Comparison of ENCODE assay signal across 1 cellular context in the genomic region with DNA sequence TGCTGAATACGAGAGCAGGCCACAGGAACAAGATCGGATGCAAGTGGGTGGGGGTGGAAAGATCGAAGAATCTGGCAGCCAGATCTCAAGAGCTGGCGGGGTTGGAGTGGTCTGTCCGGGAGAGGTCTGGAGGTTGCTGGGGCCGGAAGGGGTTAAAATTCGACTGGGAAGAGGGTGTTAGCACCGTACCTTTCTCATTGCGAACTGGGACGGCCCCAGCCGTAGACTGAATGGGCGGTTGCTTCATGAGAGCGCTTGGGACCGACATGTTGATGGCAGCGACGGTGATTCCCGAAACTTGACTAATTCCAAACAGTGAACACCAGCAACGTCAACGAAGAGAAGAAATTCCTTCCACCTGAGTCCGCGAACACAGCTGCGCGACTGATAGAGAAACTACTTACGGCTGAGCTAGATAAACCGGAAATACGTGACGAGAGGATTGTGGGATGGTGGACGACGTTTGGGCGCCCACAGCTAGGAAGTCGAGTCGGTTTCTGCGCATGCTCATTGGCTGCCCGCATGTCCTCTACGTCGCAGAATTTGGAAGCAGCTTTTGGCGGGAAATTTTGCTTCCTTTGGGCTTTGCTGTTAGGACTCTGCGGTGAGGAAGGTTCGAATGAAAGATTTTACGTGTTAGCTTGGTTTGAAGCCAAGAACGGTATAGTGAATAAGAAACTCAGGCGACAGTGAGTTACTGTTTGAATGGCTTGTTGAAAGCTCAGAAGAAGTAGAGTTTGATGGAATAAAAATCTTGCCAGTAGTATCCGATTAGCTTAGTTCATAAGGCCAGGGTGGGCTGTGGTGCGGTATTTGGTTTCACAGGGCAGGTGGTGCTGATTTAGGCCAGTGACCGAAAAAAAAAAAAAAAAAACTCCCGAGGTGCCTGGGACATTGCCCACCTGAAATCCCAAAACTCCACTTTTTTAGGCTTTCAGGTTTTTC.
A peak's percentile ranks its signal among the peaks of the same experiment; 100 is the strongest.
TF ChIP-seq lines count a peak whose summit lies in the region.

TSS of gene MFAP1 (minus strand) at position 389 of the 945 bp plus-strand sequence. CDS start at position 268, 121 bp downstream.

TF ChIP-seq in HepG2, 621 proteins besides CTCF, POLR2A, EP300 and RAD21 (continued from another document and continues in another):
- TF ChIP-seq, protein P1, sequence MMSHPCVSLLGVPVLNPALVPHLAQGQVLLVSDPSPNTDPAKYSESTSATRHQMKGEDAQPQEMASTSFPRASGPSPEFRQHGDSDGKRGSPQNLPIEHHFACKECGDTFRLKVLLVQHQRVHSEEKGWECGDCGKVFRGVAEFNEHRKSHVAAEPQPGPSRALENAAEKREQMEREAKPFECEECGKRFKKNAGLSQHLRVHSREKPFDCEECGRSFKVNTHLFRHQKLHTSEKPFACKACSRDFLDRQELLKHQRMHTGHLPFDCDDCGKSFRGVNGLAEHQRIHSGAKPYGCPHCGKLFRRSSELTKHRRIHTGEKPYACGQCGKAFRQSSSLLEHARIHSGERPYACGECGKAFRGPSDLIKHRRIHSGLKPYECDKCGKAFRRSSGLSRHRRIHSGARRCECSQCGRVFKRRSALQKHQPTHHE (CRISPR knock-in tag; IDR thresholded peaks at IDR 0.05; ENCODE audit: borderline replicate concordance) = no peak
- TF ChIP-seq HOXA5 (CRISPR knock-in tag; IDR thresholded peaks at IDR 0.05) = 0 out of 2 replicates have a peak, but pooled peaks have one; percentile 44
- TF ChIP-seq KLF12 (CRISPR knock-in tag; IDR thresholded peaks at IDR 0.05; ENCODE audit: borderline replicate concordance) = no peak
- TF ChIP-seq ZNF282 (IDR thresholded peaks at IDR 0.05; ENCODE audit: partially characterized antibody) = no peak
- no peak for TF ChIP-seq TAF15 (IDR thresholded peaks at IDR 0.05; ENCODE audit: low read depth, low read length, poor library complexity, severe bottlenecking)
- TF ChIP-seq ZMAT3 (CRISPR knock-in tag; conservative IDR thresholded peaks at IDR 0.05) = peak; percentile 71; the same call in 1 of the 2 replicates
- TF ChIP-seq SIX1 (CRISPR knock-in tag; IDR thresholded peaks at IDR 0.05; ENCODE audit: borderline replicate concordance) = 0 out of 2 replicates have a peak, but pooled peaks have one; percentile 9
- TF ChIP-seq ZNF354B (CRISPR knock-in tag; IDR thresholded peaks at IDR 0.05) = no peak
- TF ChIP-seq NFE2L1 (CRISPR knock-in tag; IDR thresholded peaks at IDR 0.05; ENCODE audit: borderline replicate concordance) = no peak
- TF ChIP-seq, protein P2, sequence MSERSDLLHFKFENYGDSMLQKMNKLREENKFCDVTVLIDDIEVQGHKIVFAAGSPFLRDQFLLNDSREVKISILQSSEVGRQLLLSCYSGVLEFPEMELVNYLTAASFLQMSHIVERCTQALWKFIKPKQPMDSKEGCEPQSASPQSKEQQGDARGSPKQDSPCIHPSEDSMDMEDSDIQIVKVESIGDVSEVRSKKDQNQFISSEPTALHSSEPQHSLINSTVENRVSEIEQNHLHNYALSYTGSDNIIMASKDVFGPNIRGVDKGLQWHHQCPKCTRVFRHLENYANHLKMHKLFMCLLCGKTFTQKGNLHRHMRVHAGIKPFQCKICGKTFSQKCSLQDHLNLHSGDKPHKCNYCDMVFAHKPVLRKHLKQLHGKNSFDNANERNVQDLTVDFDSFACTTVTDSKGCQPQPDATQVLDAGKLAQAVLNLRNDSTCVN (CRISPR knock-in tag; IDR thresholded peaks at IDR 0.05; ENCODE audit: borderline replicate concordance) = peak; percentile 50; the same call in 1 of the 2 replicates
- no peak for TF ChIP-seq ZNF547 (CRISPR knock-in tag; IDR thresholded peaks at IDR 0.05)
- TF ChIP-seq ZC3H4 (CRISPR knock-in tag; IDR thresholded peaks at IDR 0.05; ENCODE audit: borderline replicate concordance) = no peak
- TF ChIP-seq ZBTB37 (CRISPR knock-in tag; IDR thresholded peaks at IDR 0.05) = no peak
- TF ChIP-seq, protein P3, sequence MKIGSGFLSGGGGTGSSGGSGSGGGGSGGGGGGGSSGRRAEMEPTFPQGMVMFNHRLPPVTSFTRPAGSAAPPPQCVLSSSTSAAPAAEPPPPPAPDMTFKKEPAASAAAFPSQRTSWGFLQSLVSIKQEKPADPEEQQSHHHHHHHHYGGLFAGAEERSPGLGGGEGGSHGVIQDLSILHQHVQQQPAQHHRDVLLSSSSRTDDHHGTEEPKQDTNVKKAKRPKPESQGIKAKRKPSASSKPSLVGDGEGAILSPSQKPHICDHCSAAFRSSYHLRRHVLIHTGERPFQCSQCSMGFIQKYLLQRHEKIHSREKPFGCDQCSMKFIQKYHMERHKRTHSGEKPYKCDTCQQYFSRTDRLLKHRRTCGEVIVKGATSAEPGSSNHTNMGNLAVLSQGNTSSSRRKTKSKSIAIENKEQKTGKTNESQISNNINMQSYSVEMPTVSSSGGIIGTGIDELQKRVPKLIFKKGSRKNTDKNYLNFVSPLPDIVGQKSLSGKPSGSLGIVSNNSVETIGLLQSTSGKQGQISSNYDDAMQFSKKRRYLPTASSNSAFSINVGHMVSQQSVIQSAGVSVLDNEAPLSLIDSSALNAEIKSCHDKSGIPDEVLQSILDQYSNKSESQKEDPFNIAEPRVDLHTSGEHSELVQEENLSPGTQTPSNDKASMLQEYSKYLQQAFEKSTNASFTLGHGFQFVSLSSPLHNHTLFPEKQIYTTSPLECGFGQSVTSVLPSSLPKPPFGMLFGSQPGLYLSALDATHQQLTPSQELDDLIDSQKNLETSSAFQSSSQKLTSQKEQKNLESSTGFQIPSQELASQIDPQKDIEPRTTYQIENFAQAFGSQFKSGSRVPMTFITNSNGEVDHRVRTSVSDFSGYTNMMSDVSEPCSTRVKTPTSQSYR (CRISPR knock-in tag; IDR thresholded peaks at IDR 0.05; ENCODE audit: borderline replicate concordance) = no peak
- 0 out of 2 replicates have a peak, but pooled peaks have one; percentile 50 for TF ChIP-seq MYPOP (CRISPR knock-in tag; IDR thresholded peaks at IDR 0.05)
- TF ChIP-seq ZNF841 (CRISPR knock-in tag; IDR thresholded peaks at IDR 0.05; ENCODE audit: borderline replicate concordance) = no peak
- no peak for TF ChIP-seq ZNF549 (CRISPR knock-in tag; IDR thresholded peaks at IDR 0.05)
- peak; percentile 76 for TF ChIP-seq FOSL2 (CRISPR knock-in tag; IDR thresholded peaks at IDR 0.05)
- TF ChIP-seq ZBTB38 (CRISPR knock-in tag; IDR thresholded peaks at IDR 0.05) = peak; percentile 53; the same call in 1 of the 2 replicates
- no peak for TF ChIP-seq NR2F6 (IDR thresholded peaks at IDR 0.05)
- TF ChIP-seq NR2F6 (CRISPR knock-in tag; IDR thresholded peaks at IDR 0.05) = no peak
- no peak for TF ChIP-seq ZNF564 (CRISPR knock-in tag; IDR thresholded peaks at IDR 0.05)
- no peak for TF ChIP-seq CSRNP2 (CRISPR knock-in tag; conservative IDR thresholded peaks at IDR 0.05; ENCODE audit: low read depth)
- no peak for TF ChIP-seq ZMAT5 (CRISPR knock-in tag; IDR thresholded peaks at IDR 0.05; ENCODE audit: borderline replicate concordance, low read depth)
- no peak for TF ChIP-seq ZNF451 (CRISPR knock-in tag; IDR thresholded peaks at IDR 0.05)
- TF ChIP-seq SRF (IDR thresholded peaks at IDR 0.05; ENCODE audit: low read depth, low read length) = no peak
- TF ChIP-seq, protein P4, sequence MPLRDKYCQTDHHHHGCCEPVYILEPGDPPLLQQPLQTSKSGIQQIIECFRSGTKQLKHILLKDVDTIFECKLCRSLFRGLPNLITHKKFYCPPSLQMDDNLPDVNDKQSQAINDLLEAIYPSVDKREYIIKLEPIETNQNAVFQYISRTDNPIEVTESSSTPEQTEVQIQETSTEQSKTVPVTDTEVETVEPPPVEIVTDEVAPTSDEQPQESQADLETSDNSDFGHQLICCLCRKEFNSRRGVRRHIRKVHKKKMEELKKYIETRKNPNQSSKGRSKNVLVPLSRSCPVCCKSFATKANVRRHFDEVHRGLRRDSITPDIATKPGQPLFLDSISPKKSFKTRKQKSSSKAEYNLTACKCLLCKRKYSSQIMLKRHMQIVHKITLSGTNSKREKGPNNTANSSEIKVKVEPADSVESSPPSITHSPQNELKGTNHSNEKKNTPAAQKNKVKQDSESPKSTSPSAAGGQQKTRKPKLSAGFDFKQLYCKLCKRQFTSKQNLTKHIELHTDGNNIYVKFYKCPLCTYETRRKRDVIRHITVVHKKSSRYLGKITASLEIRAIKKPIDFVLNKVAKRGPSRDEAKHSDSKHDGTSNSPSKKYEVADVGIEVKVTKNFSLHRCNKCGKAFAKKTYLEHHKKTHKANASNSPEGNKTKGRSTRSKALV (CRISPR knock-in tag; IDR thresholded peaks at IDR 0.05) = no peak; the same call in 1 of the 2 replicates
- no peak for TF ChIP-seq ZFYVE20 (CRISPR knock-in tag; IDR thresholded peaks at IDR 0.05; ENCODE audit: borderline replicate concordance, low read depth)
- TF ChIP-seq ZNF329 (CRISPR knock-in tag; IDR thresholded peaks at IDR 0.05; ENCODE audit: low read depth) = no peak
- TF ChIP-seq ZNF326 (CRISPR knock-in tag; IDR thresholded peaks at IDR 0.05; ENCODE audit: borderline replicate concordance) = no peak
- TF ChIP-seq, protein P5, sequence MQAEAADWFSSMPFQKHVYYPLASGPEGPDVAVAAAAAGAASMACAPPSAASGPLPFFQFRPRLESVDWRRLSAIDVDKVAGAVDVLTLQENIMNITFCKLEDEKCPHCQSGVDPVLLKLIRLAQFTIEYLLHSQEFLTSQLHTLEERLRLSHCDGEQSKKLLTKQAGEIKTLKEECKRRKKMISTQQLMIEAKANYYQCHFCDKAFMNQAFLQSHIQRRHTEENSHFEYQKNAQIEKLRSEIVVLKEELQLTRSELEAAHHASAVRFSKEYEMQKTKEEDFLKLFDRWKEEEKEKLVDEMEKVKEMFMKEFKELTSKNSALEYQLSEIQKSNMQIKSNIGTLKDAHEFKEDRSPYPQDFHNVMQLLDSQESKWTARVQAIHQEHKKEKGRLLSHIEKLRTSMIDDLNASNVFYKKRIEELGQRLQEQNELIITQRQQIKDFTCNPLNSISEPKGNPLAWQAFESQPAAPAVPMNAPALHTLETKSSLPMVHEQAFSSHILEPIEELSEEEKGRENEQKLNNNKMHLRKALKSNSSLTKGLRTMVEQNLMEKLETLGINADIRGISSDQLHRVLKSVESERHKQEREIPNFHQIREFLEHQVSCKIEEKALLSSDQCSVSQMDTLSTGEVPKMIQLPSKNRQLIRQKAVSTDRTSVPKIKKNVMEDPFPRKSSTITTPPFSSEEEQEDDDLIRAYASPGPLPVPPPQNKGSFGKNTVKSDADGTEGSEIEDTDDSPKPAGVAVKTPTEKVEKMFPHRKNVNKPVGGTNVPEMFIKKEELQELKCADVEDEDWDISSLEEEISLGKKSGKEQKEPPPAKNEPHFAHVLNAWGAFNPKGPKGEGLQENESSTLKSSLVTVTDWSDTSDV (CRISPR knock-in tag; IDR thresholded peaks at IDR 0.05) = no peak
- no peak for TF ChIP-seq NONO (IDR thresholded peaks at IDR 0.05)
- peak; percentile 52; the same call in 1 of the 2 replicates for TF ChIP-seq NONO (CRISPR knock-in tag; conservative IDR thresholded peaks at IDR 0.05)
- TF ChIP-seq PLSCR1 (CRISPR knock-in tag; IDR thresholded peaks at IDR 0.05; ENCODE audit: borderline replicate concordance) = no peak
- TF ChIP-seq, protein P6, sequence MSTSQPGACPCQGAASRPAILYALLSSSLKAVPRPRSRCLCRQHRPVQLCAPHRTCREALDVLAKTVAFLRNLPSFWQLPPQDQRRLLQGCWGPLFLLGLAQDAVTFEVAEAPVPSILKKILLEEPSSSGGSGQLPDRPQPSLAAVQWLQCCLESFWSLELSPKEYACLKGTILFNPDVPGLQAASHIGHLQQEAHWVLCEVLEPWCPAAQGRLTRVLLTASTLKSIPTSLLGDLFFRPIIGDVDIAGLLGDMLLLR (CRISPR knock-in tag; IDR thresholded peaks at IDR 0.05) = no peak
- TF ChIP-seq JUNB (CRISPR knock-in tag; IDR thresholded peaks at IDR 0.05; ENCODE audit: borderline replicate concordance) = no peak
- TF ChIP-seq HNF4G (IDR thresholded peaks at IDR 0.05; ENCODE audit: borderline replicate concordance, low read depth, low read length) = no peak
- TF ChIP-seq HNF4G (CRISPR knock-in tag; IDR thresholded peaks at IDR 0.05; ENCODE audit: borderline replicate concordance, low read depth) = no peak
- TF ChIP-seq YEATS2 (CRISPR knock-in tag; IDR thresholded peaks at IDR 0.05; ENCODE audit: borderline replicate concordance) = peak; percentile 92; the same call in 1 of the 2 replicates
- peak; percentile 36; the same call in 1 of the 2 replicates for TF ChIP-seq SOX5 (CRISPR knock-in tag; IDR thresholded peaks at IDR 0.05; ENCODE audit: borderline replicate concordance)
